In genomic region chr22:42646569-42647525, GRCh38 we compare ENCODE assay signal across 9 cellular contexts. TPM values are rescaled to one million over a fixed set of nuclear protein-coding genes. Genes with fewer than 3 reads are reported as not detected.
DNase-seq lines count a peak whose midpoint lies in the region; ATAC-seq and TF ChIP-seq lines count a peak whose summit lies in the region.
"Had no signal": no experiment of that assay in that cellular context is flagged by ENCODE, and none has a peak within 500 bp of the region (broad histone marks: within the 10 kb centered on the region; RNA-seq: fewer than 3 reads in every experiment).

No MANE protein-coding gene starts in this region.

- TF ChIP-seq POLR2A in tibial nerve (IDR thresholded peaks at IDR 0.05): no peak

- no peaks in the 10 kb centered on the region for H3K9me3 ChIP-seq in SK-N-SH
- no peaks in the 10 kb centered on the region for H3K9me3 ChIP-seq in lower lobe of right lung
- H3K9me3 ChIP-seq in tibial nerve: no peaks in the 10 kb centered on the region

- H3K4me3 ChIP-seq in SK-N-SH (ENCODE audit: low read depth in 2 of 2, low read length in 1 of 2) (no peak overlapping the region), cardiac fibroblast (replicated peaks in 1 of 2; ENCODE audit: low read depth in 2 of 2, low read length in 2 of 2) (peak overlapping the region; percentile 13 to 30), lower lobe of right lung (peak overlapping the region; percentile 43), tibial nerve (peak overlapping the region in 3 of 4 donors; percentile 0 to 92 (median 14))

- ATAC-seq in SK-N-SH treated with all-trans-retinoic acid at 6 μM for 48 hours (no peak), lower lobe of right lung (peak in 1 of 2 donors; percentile 0), HG02571 (IDR thresholded peaks at IDR 0.05; ENCODE audit: unreplicated experiment) (no peak)

- H3F3A ChIP-seq in SK-N-SH (replicated peaks; ENCODE audit: insufficient read depth): no peaks in the 10 kb centered on the region

- no peaks in the 10 kb centered on the region for H3K27me3 ChIP-seq in SK-N-SH (ENCODE audit: insufficient read depth)
- H3K27me3 ChIP-seq in lower lobe of right lung (ENCODE audit: low read depth): no peaks in the 10 kb centered on the region
- H3K27me3 ChIP-seq in tibial nerve: no peaks in the 10 kb centered on the region

- H2AFZ ChIP-seq in SK-N-SH (ENCODE audit: low read depth): no peak overlapping the region

- no peak for TF ChIP-seq RAD21 in SK-N-SH (IDR thresholded peaks at IDR 0.05; ENCODE audit: low read length)

- 94% methylated on average over 6 of the region's 16 CpGs for WGBS in SK-N-SH (ENCODE audit: low lambda C conversion rate)
- 51 to 53% methylated on average over 14 to 16 of the region's 16 CpGs for WGBS in tibial nerve, 2 donors

- H3K36me3 ChIP-seq in SK-N-SH (replicated peaks in 1 of 2; ENCODE audit: control insufficient read depth in 1 of 2, insufficient read depth in 2 of 2, low read length in 1 of 2) (no peaks in the 10 kb centered on the region), lower lobe of right lung (no peaks in the 10 kb centered on the region), tibial nerve (no peaks in the 10 kb centered on the region)

- H3K4me2 ChIP-seq in SK-N-SH: 0 out of 2 replicates have a peak overlapping the region, but pooled peaks have one; percentile 19

- peaks cover 69% of the 10 kb centered on the region for H3K79me2 ChIP-seq in SK-N-SH (ENCODE audit: insufficient read depth)

- no peak for TF ChIP-seq EP300 in SK-N-SH (IDR thresholded peaks at IDR 0.05; ENCODE audit: borderline replicate concordance in 1 of 2, low read depth in 1 of 2, low read length in 1 of 2)
- TF ChIP-seq EP300 in tibial nerve (IDR thresholded peaks at IDR 0.05): no peak

- CTCF ChIA-PET in SK-N-SH (lab: Yijun Ruan, JAX): interaction anchor here (1.6 kb wide), 1 partner anchor 26 kb away, joined by 5 read pairs; no protein-coding TSS in a partner anchor

- DNase-seq in SK-N-SH: no peak
- peak in 1 of 2 donors; percentile 67 for DNase-seq in cardiac fibroblast (ENCODE audit: low read depth in 2 of 2)
- DNase-seq in lower lobe of right lung: no peak
- DNase-seq in tibial nerve (ENCODE audit: low spot score in 2 of 2): no peak
- DNase-seq in head of caudate nucleus: no peak
- DNase-seq in NK-92 (lab: John Stamatoyannopoulos, UW; ENCODE audit: unreplicated experiment): no peak

- intact Hi-C loops in lower lobe of right lung (cut with DNase I): no loop called here
- intact Hi-C loops in head of caudate nucleus (cut with DNase I): no loop called here

- POLR2A ChIA-PET in SK-N-SH (lab: Yijun Ruan, JAX): interaction anchor here (1.1 kb wide), 1 partner anchor 32 kb away, joined by 5 read pairs; the partner anchor contains the start of gene POLDIP3

- no peak overlapping the region; a peak in 1 of 4 replicates for H3K27ac ChIP-seq in SK-N-SH (ENCODE audit: low read depth in 2 of 2, low read length in 1 of 2)
- peak overlapping the region; percentile 95 for H3K27ac ChIP-seq in lower lobe of right lung
- peak overlapping the region; percentile 60 to 99 (median 96) for H3K27ac ChIP-seq in tibial nerve

- no peak overlapping the region for H3K9ac ChIP-seq in SK-N-SH

- TF ChIP-seq CTCF in SK-N-SH (IDR thresholded peaks at IDR 0.05): no peak
- no peak for TF ChIP-seq CTCF in cardiac fibroblast (IDR thresholded peaks at IDR 0.05; ENCODE audit: low read depth, low read length)
- no peak for TF ChIP-seq CTCF in lower lobe of right lung (IDR thresholded peaks at IDR 0.05)
- TF ChIP-seq CTCF in tibial nerve (IDR thresholded peaks at IDR 0.05): no peak

- peaks cover 0 to 6% of the 10 kb centered on the region in 2 experiments; a peak in 1 of 4 replicates for H3K4me1 ChIP-seq in SK-N-SH (ENCODE audit: control insufficient read depth in 1 of 2, insufficient read depth in 2 of 2, low read depth in 1 of 2, low read length in 1 of 2)
- H3K4me1 ChIP-seq in lower lobe of right lung: peaks cover 70% of the 10 kb centered on the region
- H3K4me1 ChIP-seq in tibial nerve: peaks cover 3 to 72% (median 61%) of the 10 kb centered on the region in 4 donors

- H3K9me2 ChIP-seq in SK-N-SH: no peaks in the 10 kb centered on the region

- peaks cover 6% of the 10 kb centered on the region; the same call in 1 of the 2 replicates for H4K20me1 ChIP-seq in SK-N-SH (ENCODE audit: insufficient read depth)

TF ChIP-seq in SK-N-SH, 30 proteins besides CTCF, POLR2A, EP300 and RAD21 (continues in another document):
- TF ChIP-seq EZH2phosphoT487 (IDR thresholded peaks at IDR 0.05; ENCODE audit: borderline replicate concordance, low read depth) (no peak), FOXJ3 (CRISPR knock-in tag; IDR thresholded peaks at IDR 0.05) (no peak), YY1 (IDR thresholded peaks at IDR 0.05; ENCODE audit: low read depth) (no peak), RCOR1 (IDR thresholded peaks at IDR 0.05; ENCODE audit: low read length) (no peak), TAF1 (IDR thresholded peaks at IDR 0.05; ENCODE audit: borderline replicate concordance, low read depth, low read length) (no peak), ELF1 (IDR thresholded peaks at IDR 0.05) (no peak), TCF12 (IDR thresholded peaks at IDR 0.05) (no peak), USF1 (IDR thresholded peaks at IDR 0.05; ENCODE audit: borderline replicate concordance, low read depth) (no peak), CHD2 (IDR thresholded peaks at IDR 0.05; ENCODE audit: low read length, partially characterized antibody) (no peak)
- TF ChIP-seq, protein P1, sequence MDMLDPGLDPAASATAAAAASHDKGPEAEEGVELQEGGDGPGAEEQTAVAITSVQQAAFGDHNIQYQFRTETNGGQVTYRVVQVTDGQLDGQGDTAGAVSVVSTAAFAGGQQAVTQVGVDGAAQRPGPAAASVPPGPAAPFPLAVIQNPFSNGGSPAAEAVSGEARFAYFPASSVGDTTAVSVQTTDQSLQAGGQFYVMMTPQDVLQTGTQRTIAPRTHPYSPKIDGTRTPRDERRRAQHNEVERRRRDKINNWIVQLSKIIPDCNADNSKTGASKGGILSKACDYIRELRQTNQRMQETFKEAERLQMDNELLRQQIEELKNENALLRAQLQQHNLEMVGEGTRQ (IDR thresholded peaks at IDR 0.05; ENCODE audit: borderline replicate concordance, low read depth, low read length): no peak

TF ChIP-seq in SK-N-SH treated with all-trans-retinoic acid at 6 μM for 48 hours, 23 proteins besides CTCF, POLR2A, EP300 and RAD21 (continues in another document):
- no peak for TF ChIP-seq ARNTL (CRISPR knock-in tag; IDR thresholded peaks at IDR 0.05; ENCODE audit: borderline replicate concordance, low read depth)
- no peak for TF ChIP-seq TOX (CRISPR knock-in tag; IDR thresholded peaks at IDR 0.05; ENCODE audit: borderline replicate concordance)
- TF ChIP-seq ZNF70 (CRISPR knock-in tag; IDR thresholded peaks at IDR 0.05): no peak
- TF ChIP-seq TCF4 (CRISPR knock-in tag; IDR thresholded peaks at IDR 0.05; ENCODE audit: borderline replicate concordance): no peak
- TF ChIP-seq ZFP30 (CRISPR knock-in tag; IDR thresholded peaks at IDR 0.05): no peak
- TF ChIP-seq GLIS3 (CRISPR knock-in tag; IDR thresholded peaks at IDR 0.05): no peak
- TF ChIP-seq RARB (CRISPR knock-in tag; IDR thresholded peaks at IDR 0.05): no peak
- TF ChIP-seq ISL1 (CRISPR knock-in tag; IDR thresholded peaks at IDR 0.05): no peak
- TF ChIP-seq CSRNP3 (CRISPR knock-in tag; IDR thresholded peaks at IDR 0.05): no peak
- TF ChIP-seq ZFP3 (CRISPR knock-in tag; IDR thresholded peaks at IDR 0.05): no peak
- TF ChIP-seq ZNF565 (CRISPR knock-in tag; conservative IDR thresholded peaks at IDR 0.05; ENCODE audit: low read depth): no peak
- no peak for TF ChIP-seq ESRRG (CRISPR knock-in tag; IDR thresholded peaks at IDR 0.05)

RNA-seq across cellular contexts. Expression of gene CYB5R3, which starts 2.3 kb away (rescaled TPM):
- polyA plus RNA-seq in SK-N-SH (2012; rRNA removed): 86.8 and 106 TPM in 2 replicates
- polyA plus RNA-seq in SK-N-SH (2012; cell fraction: cytosol; rRNA removed): 56.6 and 75.2 TPM in 2 replicates
- polyA plus RNA-seq in SK-N-SH (2012; cell fraction: nucleus; rRNA removed): 58.9 and 65.5 TPM in 2 replicates
- total RNA-seq in lower lobe of right lung: 219 TPM
- total RNA-seq in tibial nerve: 100 to 1,000 TPM; 134 to 200 (median 176) TPM

RNA-seq across cellular contexts. Expression of gene ATP5MGL, which starts 6.4 kb away (rescaled TPM):
- polyA plus RNA-seq in SK-N-SH (2012; rRNA removed): not detected in 2 replicates
- not detected in 2 replicates for polyA plus RNA-seq in SK-N-SH (2012; cell fraction: cytosol; rRNA removed)
- polyA plus RNA-seq in SK-N-SH (2012; cell fraction: nucleus; rRNA removed): 0.07 TPM in 1 of 2 replicates, not detected in the other
- 1.0 TPM for total RNA-seq in lower lobe of right lung
- total RNA-seq in tibial nerve: 1 to 10 TPM in 1 of 4 donors, not detected in 3; 2.7 TPM
- total RNA-seq: RPMI7951 had no signal

RNA-seq across cellular contexts. Expression of gene POLDIP3, which starts 32.2 kb away (rescaled TPM):
- 18.8 and 21.6 TPM in 2 replicates for polyA plus RNA-seq in SK-N-SH (2012; rRNA removed)
- polyA plus RNA-seq in SK-N-SH (2012; cell fraction: cytosol; rRNA removed): 13.3 and 16.1 TPM in 2 replicates
- polyA plus RNA-seq in SK-N-SH (2012; cell fraction: nucleus; rRNA removed): 29.7 and 30.3 TPM in 2 replicates
- total RNA-seq in lower lobe of right lung: 75.0 TPM
- total RNA-seq in tibial nerve: 10 to 100 TPM; 47.4 to 49.2 (median 48.5) TPM

Comparison
In these comparisons a context has a peak if more than half of its experiments do, and no peak if none do; other contexts are left out.
1. H3K27ac ChIP-seq: peak in lower lobe of right lung (single experiment) and tibial nerve (4 of 4); none in SK-N-SH (0 of 2).
2. H3K4me3 ChIP-seq: peak in cardiac fibroblast (2 of 2), lower lobe of right lung (single experiment) and tibial nerve (3 of 4); none in SK-N-SH (0 of 2).